1 cellular context compared by ENCODE assay signal in genomic region chr1:205273551-205273982, GRCh38.
TF ChIP-seq lines count a peak whose summit lies in the region.

No MANE protein-coding gene starts in this region.

TF ChIP-seq in IMR-90, 13 proteins besides CTCF, POLR2A, EP300 and RAD21 (continued from another document):
- TF ChIP-seq USF2 (IDR thresholded peaks at IDR 0.05; ENCODE audit: low read depth, low read length) (no peak), BHLHE40 (IDR thresholded peaks at IDR 0.05; ENCODE audit: low read depth, low read length) (no peak)
